1 cellular context compared by ENCODE assay signal in the genomic region with DNA sequence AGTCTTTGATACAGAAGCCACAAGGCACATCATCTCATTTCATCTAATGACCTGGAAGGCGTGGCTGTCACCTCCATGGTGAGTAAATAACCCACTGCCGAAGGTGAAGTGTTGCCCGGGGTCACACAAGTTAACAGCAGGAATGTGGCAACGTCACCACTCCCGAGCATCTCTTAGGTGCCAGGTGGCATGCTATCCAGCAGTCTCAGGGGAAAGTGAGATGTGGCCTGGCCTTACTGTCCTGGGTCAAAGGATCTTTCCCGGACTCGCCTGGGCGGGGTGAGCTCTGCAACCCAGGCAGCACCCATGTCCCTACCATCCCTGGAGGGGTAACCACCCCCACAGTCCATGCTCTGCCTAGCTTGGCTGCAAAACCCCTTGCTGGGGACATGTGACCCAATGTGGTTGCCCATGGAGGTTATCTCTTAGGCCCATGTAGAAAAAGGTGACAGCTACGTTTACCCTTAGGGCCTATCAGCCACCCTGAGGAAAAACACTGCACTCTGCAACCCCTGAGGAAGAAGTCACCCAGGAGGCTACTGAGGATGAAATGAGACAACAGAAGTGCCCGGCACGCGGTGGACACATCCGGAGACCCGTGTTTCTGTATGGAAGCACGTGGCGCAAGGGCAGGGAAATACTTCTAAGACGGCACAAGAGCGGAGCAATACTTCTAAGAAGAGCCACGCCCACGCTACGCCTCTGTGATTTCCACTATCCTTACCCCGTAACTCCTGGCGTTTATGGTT.
TF ChIP-seq lines count a peak whose summit lies in the region.

No MANE protein-coding gene starts in this region.

TF ChIP-seq in HepG2, 621 proteins besides CTCF, POLR2A, EP300 and RAD21:
- TF ChIP-seq, protein P1, sequence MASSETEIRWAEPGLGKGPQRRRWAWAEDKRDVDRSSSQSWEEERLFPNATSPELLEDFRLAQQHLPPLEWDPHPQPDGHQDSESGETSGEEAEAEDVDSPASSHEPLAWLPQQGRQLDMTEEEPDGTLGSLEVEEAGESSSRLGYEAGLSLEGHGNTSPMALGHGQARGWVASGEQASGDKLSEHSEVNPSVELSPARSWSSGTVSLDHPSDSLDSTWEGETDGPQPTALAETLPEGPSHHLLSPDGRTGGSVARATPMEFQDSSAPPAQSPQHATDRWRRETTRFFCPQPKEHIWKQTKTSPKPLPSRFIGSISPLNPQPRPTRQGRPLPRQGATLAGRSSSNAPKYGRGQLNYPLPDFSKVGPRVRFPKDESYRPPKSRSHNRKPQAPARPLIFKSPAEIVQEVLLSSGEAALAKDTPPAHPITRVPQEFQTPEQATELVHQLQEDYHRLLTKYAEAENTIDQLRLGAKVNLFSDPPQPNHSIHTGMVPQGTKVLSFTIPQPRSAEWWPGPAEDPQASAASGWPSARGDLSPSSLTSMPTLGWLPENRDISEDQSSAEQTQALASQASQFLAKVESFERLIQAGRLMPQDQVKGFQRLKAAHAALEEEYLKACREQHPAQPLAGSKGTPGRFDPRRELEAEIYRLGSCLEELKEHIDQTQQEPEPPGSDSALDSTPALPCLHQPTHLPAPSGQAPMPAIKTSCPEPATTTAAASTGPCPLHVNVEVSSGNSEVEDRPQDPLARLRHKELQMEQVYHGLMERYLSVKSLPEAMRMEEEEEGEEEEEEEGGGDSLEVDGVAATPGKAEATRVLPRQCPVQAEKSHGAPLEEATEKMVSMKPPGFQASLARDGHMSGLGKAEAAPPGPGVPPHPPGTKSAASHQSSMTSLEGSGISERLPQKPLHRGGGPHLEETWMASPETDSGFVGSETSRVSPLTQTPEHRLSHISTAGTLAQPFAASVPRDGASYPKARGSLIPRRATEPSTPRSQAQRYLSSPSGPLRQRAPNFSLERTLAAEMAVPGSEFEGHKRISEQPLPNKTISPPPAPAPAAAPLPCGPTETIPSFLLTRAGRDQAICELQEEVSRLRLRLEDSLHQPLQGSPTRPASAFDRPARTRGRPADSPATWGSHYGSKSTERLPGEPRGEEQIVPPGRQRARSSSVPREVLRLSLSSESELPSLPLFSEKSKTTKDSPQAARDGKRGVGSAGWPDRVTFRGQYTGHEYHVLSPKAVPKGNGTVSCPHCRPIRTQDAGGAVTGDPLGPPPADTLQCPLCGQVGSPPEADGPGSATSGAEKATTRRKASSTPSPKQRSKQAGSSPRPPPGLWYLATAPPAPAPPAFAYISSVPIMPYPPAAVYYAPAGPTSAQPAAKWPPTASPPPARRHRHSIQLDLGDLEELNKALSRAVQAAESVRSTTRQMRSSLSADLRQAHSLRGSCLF (CRISPR knock-in tag; IDR thresholded peaks at IDR 0.05; ENCODE audit: borderline replicate concordance): no peak
- TF ChIP-seq ZNF496 (CRISPR knock-in tag; IDR thresholded peaks at IDR 0.05; ENCODE audit: insufficient replicate concordance) (no peak), ZNF121 (CRISPR knock-in tag; IDR thresholded peaks at IDR 0.05) (no peak), ATF7-NPFF (CRISPR knock-in tag; IDR thresholded peaks at IDR 0.05; ENCODE audit: low read depth) (no peak), TMF1 (CRISPR knock-in tag; IDR thresholded peaks at IDR 0.05; ENCODE audit: low read depth) (no peak), ZBTB7B (CRISPR knock-in tag; IDR thresholded peaks at IDR 0.05) (no peak), ZNF678 (CRISPR knock-in tag; IDR thresholded peaks at IDR 0.05) (no peak), FOXP1 (IDR thresholded peaks at IDR 0.05) (no peak), FOXP1 (CRISPR knock-in tag; IDR thresholded peaks at IDR 0.05) (no peak), POLR2AphosphoS2 (IDR thresholded peaks at IDR 0.05; ENCODE audit: low read depth, low read length) (no peak)
- TF ChIP-seq, protein P2, sequence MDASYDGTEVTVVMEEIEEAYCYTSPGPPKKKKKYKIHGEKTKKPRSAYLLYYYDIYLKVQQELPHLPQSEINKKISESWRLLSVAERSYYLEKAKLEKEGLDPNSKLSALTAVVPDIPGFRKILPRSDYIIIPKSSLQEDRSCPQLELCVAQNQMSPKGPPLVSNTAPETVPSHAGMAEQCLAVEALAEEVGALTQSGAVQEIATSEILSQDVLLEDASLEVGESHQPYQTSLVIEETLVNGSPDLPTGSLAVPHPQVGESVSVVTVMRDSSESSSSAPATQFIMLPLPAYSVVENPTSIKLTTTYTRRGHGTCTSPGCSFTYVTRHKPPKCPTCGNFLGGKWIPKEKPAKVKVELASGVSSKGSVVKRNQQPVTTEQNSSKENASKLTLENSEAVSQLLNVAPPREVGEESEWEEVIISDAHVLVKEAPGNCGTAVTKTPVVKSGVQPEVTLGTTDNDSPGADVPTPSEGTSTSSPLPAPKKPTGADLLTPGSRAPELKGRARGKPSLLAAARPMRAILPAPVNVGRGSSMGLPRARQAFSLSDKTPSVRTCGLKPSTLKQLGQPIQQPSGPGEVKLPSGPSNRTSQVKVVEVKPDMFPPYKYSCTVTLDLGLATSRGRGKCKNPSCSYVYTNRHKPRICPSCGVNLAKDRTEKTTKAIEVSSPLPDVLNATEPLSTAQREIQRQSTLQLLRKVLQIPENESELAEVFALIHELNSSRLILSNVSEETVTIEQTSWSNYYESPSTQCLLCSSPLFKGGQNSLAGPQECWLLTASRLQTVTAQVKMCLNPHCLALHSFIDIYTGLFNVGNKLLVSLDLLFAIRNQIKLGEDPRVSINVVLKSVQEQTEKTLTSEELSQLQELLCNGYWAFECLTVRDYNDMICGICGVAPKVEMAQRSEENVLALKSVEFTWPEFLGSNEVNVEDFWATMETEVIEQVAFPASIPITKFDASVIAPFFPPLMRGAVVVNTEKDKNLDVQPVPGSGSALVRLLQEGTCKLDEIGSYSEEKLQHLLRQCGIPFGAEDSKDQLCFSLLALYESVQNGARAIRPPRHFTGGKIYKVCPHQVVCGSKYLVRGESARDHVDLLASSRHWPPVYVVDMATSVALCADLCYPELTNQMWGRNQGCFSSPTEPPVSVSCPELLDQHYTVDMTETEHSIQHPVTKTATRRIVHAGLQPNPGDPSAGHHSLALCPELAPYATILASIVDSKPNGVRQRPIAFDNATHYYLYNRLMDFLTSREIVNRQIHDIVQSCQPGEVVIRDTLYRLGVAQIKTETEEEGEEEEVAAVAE (CRISPR knock-in tag; IDR thresholded peaks at IDR 0.05; ENCODE audit: borderline replicate concordance): no peak
- TF ChIP-seq, protein P3, sequence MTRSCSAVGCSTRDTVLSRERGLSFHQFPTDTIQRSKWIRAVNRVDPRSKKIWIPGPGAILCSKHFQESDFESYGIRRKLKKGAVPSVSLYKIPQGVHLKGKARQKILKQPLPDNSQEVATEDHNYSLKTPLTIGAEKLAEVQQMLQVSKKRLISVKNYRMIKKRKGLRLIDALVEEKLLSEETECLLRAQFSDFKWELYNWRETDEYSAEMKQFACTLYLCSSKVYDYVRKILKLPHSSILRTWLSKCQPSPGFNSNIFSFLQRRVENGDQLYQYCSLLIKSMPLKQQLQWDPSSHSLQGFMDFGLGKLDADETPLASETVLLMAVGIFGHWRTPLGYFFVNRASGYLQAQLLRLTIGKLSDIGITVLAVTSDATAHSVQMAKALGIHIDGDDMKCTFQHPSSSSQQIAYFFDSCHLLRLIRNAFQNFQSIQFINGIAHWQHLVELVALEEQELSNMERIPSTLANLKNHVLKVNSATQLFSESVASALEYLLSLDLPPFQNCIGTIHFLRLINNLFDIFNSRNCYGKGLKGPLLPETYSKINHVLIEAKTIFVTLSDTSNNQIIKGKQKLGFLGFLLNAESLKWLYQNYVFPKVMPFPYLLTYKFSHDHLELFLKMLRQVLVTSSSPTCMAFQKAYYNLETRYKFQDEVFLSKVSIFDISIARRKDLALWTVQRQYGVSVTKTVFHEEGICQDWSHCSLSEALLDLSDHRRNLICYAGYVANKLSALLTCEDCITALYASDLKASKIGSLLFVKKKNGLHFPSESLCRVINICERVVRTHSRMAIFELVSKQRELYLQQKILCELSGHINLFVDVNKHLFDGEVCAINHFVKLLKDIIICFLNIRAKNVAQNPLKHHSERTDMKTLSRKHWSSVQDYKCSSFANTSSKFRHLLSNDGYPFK (CRISPR knock-in tag; IDR thresholded peaks at IDR 0.05; ENCODE audit: borderline replicate concordance): no peak
- TF ChIP-seq, protein P4, sequence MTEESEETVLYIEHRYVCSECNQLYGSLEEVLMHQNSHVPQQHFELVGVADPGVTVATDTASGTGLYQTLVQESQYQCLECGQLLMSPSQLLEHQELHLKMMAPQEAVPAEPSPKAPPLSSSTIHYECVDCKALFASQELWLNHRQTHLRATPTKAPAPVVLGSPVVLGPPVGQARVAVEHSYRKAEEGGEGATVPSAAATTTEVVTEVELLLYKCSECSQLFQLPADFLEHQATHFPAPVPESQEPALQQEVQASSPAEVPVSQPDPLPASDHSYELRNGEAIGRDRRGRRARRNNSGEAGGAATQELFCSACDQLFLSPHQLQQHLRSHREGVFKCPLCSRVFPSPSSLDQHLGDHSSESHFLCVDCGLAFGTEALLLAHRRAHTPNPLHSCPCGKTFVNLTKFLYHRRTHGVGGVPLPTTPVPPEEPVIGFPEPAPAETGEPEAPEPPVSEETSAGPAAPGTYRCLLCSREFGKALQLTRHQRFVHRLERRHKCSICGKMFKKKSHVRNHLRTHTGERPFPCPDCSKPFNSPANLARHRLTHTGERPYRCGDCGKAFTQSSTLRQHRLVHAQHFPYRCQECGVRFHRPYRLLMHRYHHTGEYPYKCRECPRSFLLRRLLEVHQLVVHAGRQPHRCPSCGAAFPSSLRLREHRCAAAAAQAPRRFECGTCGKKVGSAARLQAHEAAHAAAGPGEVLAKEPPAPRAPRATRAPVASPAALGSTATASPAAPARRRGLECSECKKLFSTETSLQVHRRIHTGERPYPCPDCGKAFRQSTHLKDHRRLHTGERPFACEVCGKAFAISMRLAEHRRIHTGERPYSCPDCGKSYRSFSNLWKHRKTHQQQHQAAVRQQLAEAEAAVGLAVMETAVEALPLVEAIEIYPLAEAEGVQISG (CRISPR knock-in tag; IDR thresholded peaks at IDR 0.05): no peak
TF ChIP-seq in HepG2: peak in this region for 0.
